ENCODE assay signal across 1 cellular context in genomic region chr12:54571857-54572195, GRCh38.
TF ChIP-seq lines count a peak whose summit lies in the region.

No MANE protein-coding gene starts in this region.

TF ChIP-seq in GM23338, 12 proteins besides CTCF, POLR2A, EP300 and RAD21 (continued from another document):
- TF ChIP-seq, protein P1, sequence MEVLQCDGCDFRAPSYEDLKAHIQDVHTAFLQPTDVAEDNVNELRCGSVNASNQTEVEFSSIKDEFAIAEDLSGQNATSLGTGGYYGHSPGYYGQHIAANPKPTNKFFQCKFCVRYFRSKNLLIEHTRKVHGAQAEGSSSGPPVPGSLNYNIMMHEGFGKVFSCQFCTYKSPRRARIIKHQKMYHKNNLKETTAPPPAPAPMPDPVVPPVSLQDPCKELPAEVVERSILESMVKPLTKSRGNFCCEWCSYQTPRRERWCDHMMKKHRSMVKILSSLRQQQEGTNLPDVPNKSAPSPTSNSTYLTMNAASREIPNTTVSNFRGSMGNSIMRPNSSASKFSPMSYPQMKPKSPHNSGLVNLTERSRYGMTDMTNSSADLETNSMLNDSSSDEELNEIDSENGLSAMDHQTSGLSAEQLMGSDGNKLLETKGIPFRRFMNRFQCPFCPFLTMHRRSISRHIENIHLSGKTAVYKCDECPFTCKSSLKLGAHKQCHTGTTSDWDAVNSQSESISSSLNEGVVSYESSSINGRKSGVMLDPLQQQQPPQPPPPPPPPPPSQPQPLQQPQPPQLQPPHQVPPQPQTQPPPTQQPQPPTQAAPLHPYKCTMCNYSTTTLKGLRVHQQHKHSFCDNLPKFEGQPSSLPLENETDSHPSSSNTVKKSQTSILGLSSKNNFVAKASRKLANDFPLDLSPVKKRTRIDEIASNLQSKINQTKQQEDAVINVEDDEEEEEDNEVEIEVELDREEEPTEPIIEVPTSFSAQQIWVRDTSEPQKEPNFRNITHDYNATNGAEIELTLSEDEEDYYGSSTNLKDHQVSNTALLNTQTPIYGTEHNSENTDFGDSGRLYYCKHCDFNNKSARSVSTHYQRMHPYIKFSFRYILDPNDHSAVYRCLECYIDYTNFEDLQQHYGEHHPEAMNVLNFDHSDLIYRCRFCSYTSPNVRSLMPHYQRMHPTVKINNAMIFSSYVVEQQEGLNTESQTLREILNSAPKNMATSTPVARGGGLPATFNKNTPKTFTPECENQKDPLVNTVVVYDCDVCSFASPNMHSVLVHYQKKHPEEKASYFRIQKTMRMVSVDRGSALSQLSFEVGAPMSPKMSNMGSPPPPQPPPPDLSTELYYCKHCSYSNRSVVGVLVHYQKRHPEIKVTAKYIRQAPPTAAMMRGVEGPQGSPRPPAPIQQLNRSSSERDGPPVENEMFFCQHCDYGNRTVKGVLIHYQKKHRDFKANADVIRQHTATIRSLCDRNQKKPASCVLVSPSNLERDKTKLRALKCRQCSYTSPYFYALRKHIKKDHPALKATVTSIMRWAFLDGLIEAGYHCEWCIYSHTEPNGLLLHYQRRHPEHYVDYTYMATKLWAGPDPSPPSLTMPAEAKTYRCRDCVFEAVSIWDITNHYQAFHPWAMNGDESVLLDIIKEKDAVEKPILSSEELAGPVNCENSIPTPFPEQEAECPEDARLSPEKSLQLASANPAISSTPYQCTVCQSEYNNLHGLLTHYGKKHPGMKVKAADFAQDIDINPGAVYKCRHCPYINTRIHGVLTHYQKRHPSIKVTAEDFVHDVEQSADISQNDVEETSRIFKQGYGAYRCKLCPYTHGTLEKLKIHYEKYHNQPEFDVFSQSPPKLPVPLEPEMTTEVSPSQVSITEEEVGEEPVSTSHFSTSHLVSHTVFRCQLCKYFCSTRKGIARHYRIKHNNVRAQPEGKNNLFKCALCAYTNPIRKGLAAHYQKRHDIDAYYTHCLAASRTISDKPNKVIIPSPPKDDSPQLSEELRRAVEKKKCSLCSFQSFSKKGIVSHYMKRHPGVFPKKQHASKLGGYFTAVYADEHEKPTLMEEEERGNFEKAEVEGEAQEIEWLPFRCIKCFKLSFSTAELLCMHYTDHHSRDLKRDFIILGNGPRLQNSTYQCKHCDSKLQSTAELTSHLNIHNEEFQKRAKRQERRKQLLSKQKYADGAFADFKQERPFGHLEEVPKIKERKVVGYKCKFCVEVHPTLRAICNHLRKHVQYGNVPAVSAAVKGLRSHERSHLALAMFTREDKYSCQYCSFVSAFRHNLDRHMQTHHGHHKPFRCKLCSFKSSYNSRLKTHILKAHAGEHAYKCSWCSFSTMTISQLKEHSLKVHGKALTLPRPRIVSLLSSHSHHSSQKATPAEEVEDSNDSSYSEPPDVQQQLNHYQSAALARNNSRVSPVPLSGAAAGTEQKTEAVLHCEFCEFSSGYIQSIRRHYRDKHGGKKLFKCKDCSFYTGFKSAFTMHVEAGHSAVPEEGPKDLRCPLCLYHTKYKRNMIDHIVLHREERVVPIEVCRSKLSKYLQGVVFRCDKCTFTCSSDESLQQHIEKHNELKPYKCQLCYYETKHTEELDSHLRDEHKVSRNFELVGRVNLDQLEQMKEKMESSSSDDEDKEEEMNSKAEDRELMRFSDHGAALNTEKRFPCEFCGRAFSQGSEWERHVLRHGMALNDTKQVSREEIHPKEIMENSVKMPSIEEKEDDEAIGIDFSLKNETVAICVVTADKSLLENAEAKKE (CRISPR knock-in tag; IDR thresholded peaks at IDR 0.05): no peak
- TF ChIP-seq JUNB (IDR thresholded peaks at IDR 0.05; ENCODE audit: unreplicated experiment): no peak
- no peak for TF ChIP-seq ZNF331 (CRISPR knock-in tag; IDR thresholded peaks at IDR 0.05; ENCODE audit: low read depth)
- no peak for TF ChIP-seq ZNF114 (CRISPR knock-in tag; IDR thresholded peaks at IDR 0.05)
